ENCODE assay signal across 26 cellular contexts in genomic region chr19:13931582-13932378, GRCh38. TPM values are rescaled to one million over a fixed set of nuclear protein-coding genes. Genes with fewer than 3 reads are reported as not detected.
DNase-seq lines count a peak whose midpoint lies in the region; ATAC-seq and TF ChIP-seq lines count a peak whose summit lies in the region.
"Had no signal": no experiment of that assay in that cellular context is flagged by ENCODE, and none has a peak within 500 bp of the region (broad histone marks: within the 10 kb centered on the region; RNA-seq: fewer than 3 reads in every experiment).

No MANE protein-coding gene starts in this region.

- peaks cover 3% of the 10 kb centered on the region for H3K4me1 Mint-ChIP-seq in activated T-cell treated with anti-CD3 and anti-CD28 coated beads, Interleukin-2, amount 50 U/mL, for 4 hours (ENCODE audit: low read depth)

- POLR2A ChIA-PET in RWPE1 (lab: Yijun Ruan, JAX; ENCODE audit: low non-redundant PET), result no interaction called here

- in situ Hi-C loops in mammary epithelial cell (cut with MboI; ENCODE audit: low sequenced_read_pairs in 2 of 2) (no loop called here), G401 (cut with HindIII; ENCODE audit: low sequenced_read_pairs) (no loop called here)

- H3K4me1 ChIP-seq in mammary epithelial cell (ENCODE audit: insufficient read depth, low read length) (peaks cover 7% of the 10 kb centered on the region), breast epithelium (no peaks in the 10 kb centered on the region), osteoblast (ENCODE audit: insufficient read depth, low read length) (no peaks in the 10 kb centered on the region)

- H3K27ac ChIP-seq in mammary epithelial cell (ENCODE audit: insufficient read depth, low read depth, low read length), result no peak overlapping the region
- peak overlapping the region in 1 of 2 donors; percentile 38 for H3K27ac ChIP-seq in breast epithelium
- peak overlapping the region; percentile 64 for H3K27ac ChIP-seq in RWPE1
- H3K27ac ChIP-seq in osteoblast (ENCODE audit: low read depth, low read length), result no peak overlapping the region
- H3K27ac ChIP-seq: A549; BLaER1 treated with 17β-estradiol and CSF1 and Interleukin-3, amounts not matched to agents 10 nM and 100 nM; PC-9 had no signal

- TF ChIP-seq CTCF in mammary epithelial cell (conservative IDR thresholded peaks at IDR 0.05 in 1 of 2, IDR thresholded peaks at IDR 0.05 in 1 of 2; ENCODE audit: extremely low read depth in 1 of 2, insufficient read depth in 1 of 2, low read depth in 1 of 2, low read length in 2 of 2) (no peak), breast epithelium (IDR thresholded peaks at IDR 0.05) (no peak), RWPE1 (conservative IDR thresholded peaks at IDR 0.05; ENCODE audit: low read depth) (no peak), osteoblast (IDR thresholded peaks at IDR 0.05; ENCODE audit: extremely low read depth, low read depth, low read length) (no peak)

- no peaks in the 10 kb centered on the region for H4K20me1 ChIP-seq in mammary epithelial cell (ENCODE audit: insufficient read depth, low read length)
- no peaks in the 10 kb centered on the region for H4K20me1 ChIP-seq in osteoblast (ENCODE audit: insufficient read depth, low read length)

- DNase-seq in mammary epithelial cell (peak; percentile 26), breast epithelium (ENCODE audit: low spot score in 2 of 2) (no peak), RWPE1 (ENCODE audit: low spot score) (no peak), iPS-NIHi11 (ENCODE audit: low spot score) (peak; percentile 7), osteoblast (ENCODE audit: insufficient read length, low spot score, missing footprints) (peak; percentile 61), G401 (ENCODE audit: low spot score) (no peak)
- no peak for DNase-seq in activated T-cell treated with anti-CD3 and anti-CD28 coated beads, Interleukin-2, amount 50 U/mL, for 4 hours
- DNase-seq: AML-193; CD4-positive, alpha-beta memory T cell; COR-L47; GDM1; KG1; MG63; NCI-H1105 treated with DMSO at 0.1 percent for 48 hours; NCI-H146; NCI-H1930; NCI-H446; NCI-H524 treated with DMSO at 0.1 percent for 48 hours; NCI-H774; NK-92 treated with Interleukin-12 subunit alpha and Interleukin-12 subunit beta, amount 100 ng/mL, for 24 hours; PC-9; SHP77 had no signal

- H3K9me3 Mint-ChIP-seq in activated T-cell treated with anti-CD3 and anti-CD28 coated beads, Interleukin-2, amount 50 U/mL, for 4 hours, result no peaks in the 10 kb centered on the region

- dilution Hi-C loops in mammary epithelial cell (cut with HindIII; ENCODE audit: low sequenced_read_pairs), result no loop called here

- H3K27me3 ChIP-seq in mammary epithelial cell (ENCODE audit: insufficient read depth, low read length) (no peaks in the 10 kb centered on the region), breast epithelium (no peaks in the 10 kb centered on the region), osteoblast (ENCODE audit: insufficient read depth, low read length) (no peaks in the 10 kb centered on the region)
- H3K27me3 ChIP-seq: BLaER1 treated with 17β-estradiol and CSF1 and Interleukin-3, amounts not matched to agents 10 nM and 100 nM; MG63 had no signal

- H3K9ac ChIP-seq in mammary epithelial cell (ENCODE audit: insufficient read depth, low read length), result no peak overlapping the region
- H3K9ac ChIP-seq: BLaER1 treated with 17β-estradiol and CSF1 and Interleukin-3, amounts not matched to agents 10 nM and 100 nM had no signal

- peaks cover 9% of the 10 kb centered on the region for H3K27me3 Mint-ChIP-seq in activated T-cell treated with anti-CD3 and anti-CD28 coated beads, Interleukin-2, amount 50 U/mL, for 4 hours (ENCODE audit: low read depth)

- CTCF ChIA-PET in mammary epithelial cell (lab: Charles Lee; ENCODE audit: low non-redundant PET), result no interaction called here
- CTCF ChIA-PET in RWPE1 (lab: Yijun Ruan, JAX), result interaction anchor here (0.8 kb wide), 1 partner anchor 127 kb away, joined by 4 read pairs; no protein-coding TSS in a partner anchor

- H3K36me3 ChIP-seq in mammary epithelial cell (ENCODE audit: insufficient read depth, low read length) (peaks cover 5% of the 10 kb centered on the region), breast epithelium (no peaks in the 10 kb centered on the region), osteoblast (ENCODE audit: insufficient read depth, low read length) (peaks cover 17% of the 10 kb centered on the region)

- H3K9me3 ChIP-seq in mammary epithelial cell (replicated peaks; ENCODE audit: insufficient read depth, low read length) (no peaks in the 10 kb centered on the region), breast epithelium (no peaks in the 10 kb centered on the region), osteoblast (ENCODE audit: low read depth, low read length) (no peaks in the 10 kb centered on the region)
- H3K9me3 ChIP-seq: A549; BLaER1 treated with 17β-estradiol and CSF1 and Interleukin-3, amounts not matched to agents 10 nM and 100 nM; MG63 had no signal

- no peak for ATAC-seq in activated T-cell treated with anti-CD3 and anti-CD28 coated beads, Interleukin-2, amount 50 U/mL, for 4 hours
- no peak for ATAC-seq in GM21526 (IDR thresholded peaks at IDR 0.05; ENCODE audit: low FRiP score, unreplicated experiment)
- ATAC-seq: A549 had no signal

- H2AFZ ChIP-seq in mammary epithelial cell (ENCODE audit: low read depth, low read length) (no peak overlapping the region), osteoblast (ENCODE audit: low read length) (no peak overlapping the region)
- H2AFZ ChIP-seq: PC-9 had no signal

- peaks cover 4% of the 10 kb centered on the region for H3K36me3 Mint-ChIP-seq in activated T-cell treated with anti-CD3 and anti-CD28 coated beads, Interleukin-2, amount 50 U/mL, for 4 hours (ENCODE audit: insufficient read depth)

- whole genome bisulfite sequencing in mammary epithelial cell (ENCODE audit: low coverage, missing lambda C conversion rate), result 60% methylated on average over 5 of the region's 26 CpGs

- peak overlapping the region; percentile 24 for H3K4me2 ChIP-seq in mammary epithelial cell (ENCODE audit: insufficient read depth, low read depth, low read length)
- no peak overlapping the region for H3K4me2 ChIP-seq in osteoblast (ENCODE audit: insufficient read depth, low read length)
- H3K4me2 ChIP-seq: A549; BLaER1 treated with 17β-estradiol and CSF1 and Interleukin-3, amounts not matched to agents 10 nM and 100 nM; PC-9 had no signal

- BruUV-seq in mammary epithelial cell (replicated peaks; lab: Mats Ljungman, UMichigan), result no TSS peak

- H3K79me2 ChIP-seq in mammary epithelial cell (ENCODE audit: insufficient read depth, low read length) (no peaks in the 10 kb centered on the region), osteoblast (ENCODE audit: insufficient read depth, low read length) (no peaks in the 10 kb centered on the region)

- no peak overlapping the region for H3K4me3 Mint-ChIP-seq in activated T-cell treated with anti-CD3 and anti-CD28 coated beads, Interleukin-2, amount 50 U/mL, for 4 hours
- H3K4me3 Mint-ChIP-seq: CD4-positive, alpha-beta memory T cell had no signal

- H3K4me3 ChIP-seq in mammary epithelial cell (replicated peaks in 1 of 3; ENCODE audit: insufficient read depth in 1 of 3, low read depth in 2 of 3, low read length in 3 of 3), result no peak overlapping the region
- H3K4me3 ChIP-seq in breast epithelium, result no peak overlapping the region
- no peak overlapping the region for H3K4me3 ChIP-seq in osteoblast (ENCODE audit: insufficient read depth, low read length)
- H3K4me3 ChIP-seq: A549; BLaER1 treated with 17β-estradiol and CSF1 and Interleukin-3, amounts not matched to agents 10 nM and 100 nM; MG63; PC-9 had no signal

- intact Hi-C loops in mammary epithelial cell (cut with micrococcal nuclease) (no loop called here), breast epithelium (cut with DNase I; ENCODE audit: low total_unique reads) (no loop called here)

- no peak for TF ChIP-seq POLR2A in breast epithelium (IDR thresholded peaks at IDR 0.05)

RNA-seq across cellular contexts. Expression of gene PODNL1, which starts 6.4 kb away (rescaled TPM):
- 1 to 10 TPM; 3.8 to 7.1 TPM for total RNA-seq in mammary epithelial cell
- polyA plus RNA-seq in mammary epithelial cell, result 3.6 TPM
- polyA minus RNA-seq in mammary epithelial cell, result not detected
- total RNA-seq in breast epithelium, result 1 to 10 TPM in 2 of 3 donors, under 1 TPM in 1; 0.80 to 8.8 (median 2.3) TPM
- total RNA-seq in osteoblast, result 4.0 and 6.5 TPM in 2 replicates
- under 1 TPM in 2 of 3 donors, not detected in 1; 0.08 to 0.30 TPM for total RNA-seq in activated T-cell treated with anti-CD3 and anti-CD28 coated beads, Interleukin-2, amount 50 U/mL, for 4 hours
- total RNA-seq in G401 (2014; rRNA removed; shearing (Covaris generic)), result 0.92 TPM in 1 of 2 replicates, not detected in the other
- total RNA-seq: CD4-positive, alpha-beta memory T cell; SK-MEL-5 had no signal
- polyA plus RNA-seq: CD4-positive, alpha-beta memory T cell had no signal

RNA-seq across cellular contexts. Expression of gene DCAF15, which starts 20.5 kb away (rescaled TPM):
- 10 to 100 TPM; 15.2 to 31.3 TPM for total RNA-seq in mammary epithelial cell
- 34.4 TPM for polyA plus RNA-seq in mammary epithelial cell
- 12.9 TPM for polyA minus RNA-seq in mammary epithelial cell
- total RNA-seq in breast epithelium, result 10 to 100 TPM; 13.4 to 22.7 (median 19.0) TPM
- total RNA-seq in osteoblast, result 11.5 and 11.9 TPM in 2 replicates
- 10 to 100 TPM; 65.2 to 75.4 (median 66.2) TPM for total RNA-seq in activated T-cell treated with anti-CD3 and anti-CD28 coated beads, Interleukin-2, amount 50 U/mL, for 4 hours
- 33.2 and 38.2 TPM in 2 replicates for total RNA-seq in G401 (2014; rRNA removed; shearing (Covaris generic))

RNA-seq across cellular contexts. Expression of gene CC2D1A, which starts 25.8 kb away (rescaled TPM):
- total RNA-seq in mammary epithelial cell, result 10 to 100 TPM; 31.7 to 58.8 TPM
- polyA plus RNA-seq in mammary epithelial cell, result 21.0 TPM
- polyA minus RNA-seq in mammary epithelial cell, result 16.1 TPM
- total RNA-seq in breast epithelium, result 10 to 100 TPM; 16.6 to 50.1 (median 43.6) TPM
- 19.2 and 22.4 TPM in 2 replicates for total RNA-seq in osteoblast
- 10 to 100 TPM; 34.1 to 40.2 (median 39.6) TPM for total RNA-seq in activated T-cell treated with anti-CD3 and anti-CD28 coated beads, Interleukin-2, amount 50 U/mL, for 4 hours
- total RNA-seq in G401 (2014; rRNA removed; shearing (Covaris generic)), result 11.9 and 17.5 TPM in 2 replicates

RNA-seq across cellular contexts. Expression of gene BRME1, which starts 25.9 kb away (rescaled TPM):
- 1 to 10 TPM; 1.0 to 3.8 TPM for total RNA-seq in mammary epithelial cell
- 2.2 TPM for polyA plus RNA-seq in mammary epithelial cell
- polyA minus RNA-seq in mammary epithelial cell, result 1.0 TPM
- 1 to 10 TPM; 1.3 to 6.3 (median 1.6) TPM for total RNA-seq in breast epithelium
- total RNA-seq in osteoblast, result 0.59 and 0.72 TPM in 2 replicates
- total RNA-seq in activated T-cell treated with anti-CD3 and anti-CD28 coated beads, Interleukin-2, amount 50 U/mL, for 4 hours, result 1 to 10 TPM; 7.3 to 9.3 (median 8.9) TPM
- 2.9 and 6.6 TPM in 2 replicates for total RNA-seq in G401 (2014; rRNA removed; shearing (Covaris generic))

RNA-seq across cellular contexts. Expression of gene NANOS3, which starts 54.8 kb away (rescaled TPM):
- total RNA-seq in mammary epithelial cell (under 1 TPM in 1 of 2 donors, not detected in 1; 0.73 TPM), breast epithelium (not detected), osteoblast (0.59 TPM in 1 of 2 replicates, not detected in the other)
- not detected for polyA plus RNA-seq in mammary epithelial cell
- not detected for polyA minus RNA-seq in mammary epithelial cell
- under 1 TPM in 1 of 3 donors, not detected in 2; 0.52 TPM for total RNA-seq in activated T-cell treated with anti-CD3 and anti-CD28 coated beads, Interleukin-2, amount 50 U/mL, for 4 hours
- 3.0 and 6.3 TPM in 2 replicates for total RNA-seq in G401 (2014; rRNA removed; shearing (Covaris generic))
- total RNA-seq: CD4-positive, alpha-beta memory T cell; SK-MEL-5 had no signal
- polyA plus RNA-seq: CD4-positive, alpha-beta memory T cell had no signal

Comparison
In these comparisons a context has a peak if more than half of its experiments do, and no peak if none do; other contexts are left out.
1. DNase-seq: peak in mammary epithelial cell (single experiment), iPS-NIHi11 (single experiment) and osteoblast (single experiment); none in breast epithelium (0 of 2), RWPE1 (single experiment), activated T-cell treated with anti-CD3 and anti-CD28 coated beads, Interleukin-2, amount 50 U/mL, for 4 hours (single experiment) and G401 (single experiment).